In genomic region chr1:108585343-108585742, GRCh38 we compare ENCODE assay signal across 16 cellular contexts. TPM values are rescaled to one million over a fixed set of nuclear protein-coding genes. Genes with fewer than 3 reads are reported as not detected.
DNase-seq lines count a peak whose midpoint lies in the region; ATAC-seq and TF ChIP-seq lines count a peak whose summit lies in the region.
"Had no signal": no experiment of that assay in that cellular context is flagged by ENCODE, and none has a peak within 500 bp of the region (broad histone marks: within the 10 kb centered on the region; RNA-seq: fewer than 3 reads in every experiment).

No MANE protein-coding gene starts in this region.

- peak; percentile 16 for ATAC-seq in mucosa of descending colon
- ATAC-seq in GM21619 (IDR thresholded peaks at IDR 0.05; ENCODE audit: unreplicated experiment) = no peak

- no peak for TF ChIP-seq POLR2A in breast epithelium (IDR thresholded peaks at IDR 0.05)
- TF ChIP-seq POLR2A in Peyer's patch (IDR thresholded peaks at IDR 0.05) = no peak

- H3K4me1 ChIP-seq in breast epithelium (peaks cover 0 to 9% of the 10 kb centered on the region in 2 donors), mammary epithelial cell (ENCODE audit: insufficient read depth, low read length) (peaks cover under 1% of the 10 kb centered on the region), Peyer's patch (peaks cover 0 to 21% (median 7%) of the 10 kb centered on the region in 4 donors), mucosa of descending colon (ENCODE audit: low read depth) (peaks cover 31% of the 10 kb centered on the region), subcutaneous abdominal adipose tissue (ENCODE audit: control insufficient read depth in 5 of 5, insufficient read depth in 5 of 5, low read length in 5 of 5) (peaks cover 3 to 36% (median 12%) of the 10 kb centered on the region in 5 donors)

- peaks cover 0 to 8% of the 10 kb centered on the region in 2 donors for H3K9me3 ChIP-seq in breast epithelium
- no peaks in the 10 kb centered on the region for H3K9me3 ChIP-seq in mammary epithelial cell (replicated peaks; ENCODE audit: insufficient read depth, low read length)
- peaks cover 0 to 2% (median 0%) of the 10 kb centered on the region in 4 donors for H3K9me3 ChIP-seq in Peyer's patch
- H3K9me3 ChIP-seq in mucosa of descending colon = peaks cover 9% of the 10 kb centered on the region
- H3K9me3 ChIP-seq in subcutaneous abdominal adipose tissue (ENCODE audit: control insufficient read depth in 5 of 5, low read length in 5 of 5) = peaks cover 0 to 6% (median 3%) of the 10 kb centered on the region in 5 donors

- H3K4me2 ChIP-seq in mammary epithelial cell (ENCODE audit: insufficient read depth, low read depth, low read length) = no peak overlapping the region

- no TSS peak for BruUV-seq in mammary epithelial cell (replicated peaks; lab: Mats Ljungman, UMichigan)

- no peaks in the 10 kb centered on the region for H3K27me3 ChIP-seq in breast epithelium
- H3K27me3 ChIP-seq in mammary epithelial cell (ENCODE audit: insufficient read depth, low read length) = no peaks in the 10 kb centered on the region
- H3K27me3 ChIP-seq in Peyer's patch = no peaks in the 10 kb centered on the region
- H3K27me3 ChIP-seq in subcutaneous abdominal adipose tissue (ENCODE audit: control insufficient read depth in 5 of 5, insufficient read depth in 4 of 5, low read length in 5 of 5) = no peaks in the 10 kb centered on the region
- H3K27me3 ChIP-seq: right atrium auricular region had no signal

- intact Hi-C loops in breast epithelium (cut with DNase I; ENCODE audit: low total_unique reads) = no loop called here
- intact Hi-C loops in mammary epithelial cell (cut with micrococcal nuclease) = no loop called here
- intact Hi-C loops in mucosa of descending colon (cut with DNase I, micrococcal nuclease) = no loop called here

- H3K79me2 ChIP-seq in mammary epithelial cell (ENCODE audit: insufficient read depth, low read length) = no peaks in the 10 kb centered on the region

- no peak overlapping the region for H3K9ac ChIP-seq in mammary epithelial cell (ENCODE audit: insufficient read depth, low read length)
- H3K9ac ChIP-seq in subcutaneous abdominal adipose tissue (ENCODE audit: low read length in 5 of 5) = no peak overlapping the region

- CTCF ChIA-PET in mammary epithelial cell (lab: Charles Lee; ENCODE audit: low non-redundant PET) = interaction anchor here (0.6 kb wide), 1 partner anchor 8 kb away, joined by 4 read pairs; no protein-coding TSS in a partner anchor

- H3K27ac ChIP-seq in breast epithelium = peak overlapping the region; percentile 4 to 40
- H3K27ac ChIP-seq in mammary epithelial cell (ENCODE audit: insufficient read depth, low read depth, low read length) = no peak overlapping the region
- peak overlapping the region in 3 of 4 donors; percentile 40 to 61 (median 52) for H3K27ac ChIP-seq in Peyer's patch
- peak overlapping the region; percentile 20 for H3K27ac ChIP-seq in subcutaneous abdominal adipose tissue (ENCODE audit: low read depth, low read length)

- 94% methylated on average over 1 of the region's 1 CpG for WGBS in mammary epithelial cell (ENCODE audit: low coverage, missing lambda C conversion rate)

- in situ Hi-C loops in mammary epithelial cell (cut with MboI; ENCODE audit: low sequenced_read_pairs in 2 of 2) = no loop called here

- dilution Hi-C loops in mammary epithelial cell (cut with HindIII; ENCODE audit: low sequenced_read_pairs) = no loop called here

- H3K36me3 ChIP-seq in breast epithelium = no peaks in the 10 kb centered on the region
- H3K36me3 ChIP-seq in mammary epithelial cell (ENCODE audit: insufficient read depth, low read length) = no peaks in the 10 kb centered on the region
- no peaks in the 10 kb centered on the region for H3K36me3 ChIP-seq in Peyer's patch
- H3K36me3 ChIP-seq in mucosa of descending colon (ENCODE audit: low read depth) = no peaks in the 10 kb centered on the region
- no peaks in the 10 kb centered on the region for H3K36me3 ChIP-seq in subcutaneous abdominal adipose tissue (ENCODE audit: control insufficient read depth in 5 of 5, insufficient read depth in 5 of 5, low read length in 5 of 5)
- H3K36me3 ChIP-seq: right atrium auricular region had no signal

- H3K4me3 ChIP-seq in breast epithelium (no peak overlapping the region), mammary epithelial cell (replicated peaks in 1 of 3; ENCODE audit: insufficient read depth in 1 of 3, low read depth in 2 of 3, low read length in 3 of 3) (no peak overlapping the region), Peyer's patch (no peak overlapping the region), mucosa of descending colon (no peak overlapping the region), subcutaneous abdominal adipose tissue (ENCODE audit: low read depth in 1 of 5, low read length in 5 of 5) (no peak overlapping the region)
- H3K4me3 ChIP-seq: right atrium auricular region had no signal

- no peak for TF ChIP-seq CTCF in breast epithelium (IDR thresholded peaks at IDR 0.05)
- no peak for TF ChIP-seq CTCF in mammary epithelial cell (conservative IDR thresholded peaks at IDR 0.05 in 1 of 2, IDR thresholded peaks at IDR 0.05 in 1 of 2; ENCODE audit: extremely low read depth in 1 of 2, insufficient read depth in 1 of 2, low read depth in 1 of 2, low read length in 2 of 2)
- no peak for TF ChIP-seq CTCF in Peyer's patch (IDR thresholded peaks at IDR 0.05)
- TF ChIP-seq CTCF in mucosa of descending colon (IDR thresholded peaks at IDR 0.05) = no peak

- H2AFZ ChIP-seq in mammary epithelial cell (ENCODE audit: low read depth, low read length) = no peak overlapping the region

- H4K20me1 ChIP-seq in mammary epithelial cell (ENCODE audit: insufficient read depth, low read length) = no peaks in the 10 kb centered on the region

- DNase-seq in breast epithelium (ENCODE audit: low spot score in 2 of 2) (no peak), mammary epithelial cell (no peak), Peyer's patch (no peak), mucosa of descending colon (no peak), DMS 273 (lab: John Stamatoyannopoulos, UW; ENCODE audit: unreplicated experiment) (no peak), GM03348 (ENCODE audit: low spot score) (no peak)
- DNase-seq: activated naive CD4-positive, alpha-beta T cell treated with anti-CD3 and anti-CD28 coated beads for 36 hours; DMS79; NCI-H1105; NCI-H526; nephron progenitor cell; stimulated activated CD8-positive, alpha-beta memory T cell treated with anti-CD3 and anti-CD28 coated beads, Interleukin-4, amount 100 ng/mL, for 48 hours; T-helper 1 cell had no signal

RNA-seq across cellular contexts. Expression of gene EEIG2, which starts 25.4 kb away (rescaled TPM):
- 10 to 100 TPM; 10.2 to 31.3 (median 18.4) TPM for total RNA-seq in breast epithelium
- total RNA-seq in mammary epithelial cell = 10 to 100 TPM in 1 of 2 donors, 1 to 10 TPM in 1; 4.5 to 10.0 TPM
- 2.2 TPM for polyA plus RNA-seq in mammary epithelial cell
- polyA minus RNA-seq in mammary epithelial cell = 5.6 TPM
- 10 to 100 TPM; 11.1 to 20.6 (median 15.4) TPM for total RNA-seq in Peyer's patch
- 10 to 100 TPM; 21.4 to 32.7 (median 29.5) TPM for total RNA-seq in mucosa of descending colon
